In the genomic region with DNA sequence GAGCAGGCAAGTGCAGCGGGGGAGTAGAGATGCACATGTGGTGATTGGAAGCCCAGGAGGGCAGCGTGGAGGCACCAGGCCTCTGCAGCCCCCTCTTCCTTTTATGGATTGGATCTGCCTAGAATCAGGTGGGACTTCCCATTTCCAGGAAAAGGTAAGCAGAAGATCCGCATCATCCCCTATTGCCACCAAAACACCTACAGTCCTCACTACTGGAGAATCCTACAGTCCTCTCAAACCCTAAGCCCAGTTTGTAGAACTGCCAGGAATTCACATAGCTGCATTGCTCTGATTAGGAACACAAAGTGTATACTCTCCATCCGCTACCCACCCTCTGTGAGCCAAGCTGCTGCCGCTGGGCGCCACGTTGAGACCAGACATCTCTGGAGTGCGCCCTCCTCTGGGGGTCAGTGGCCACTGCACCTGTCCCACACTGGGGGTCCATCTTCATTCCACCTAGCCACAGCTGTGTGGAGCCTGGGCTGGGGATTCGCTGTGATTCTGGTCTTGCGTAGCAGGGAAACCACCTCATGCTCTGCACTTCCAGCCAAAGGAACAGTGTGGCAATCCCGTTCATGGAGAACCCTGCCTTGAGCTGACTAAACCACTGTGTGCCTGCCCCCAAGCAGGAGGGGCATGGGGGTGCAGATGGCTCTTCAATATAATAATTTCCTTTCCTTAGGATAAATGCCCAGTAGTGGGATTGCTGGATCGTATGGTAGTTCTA, we compare ENCODE assay signal across 13 cellular contexts.
DNase-seq lines count a peak whose midpoint lies in the region; ATAC-seq, FAIRE-seq and TF ChIP-seq lines count a peak whose summit lies in the region.
"Had no signal": no experiment of that assay in that cellular context is flagged by ENCODE, and none has a peak within 500 bp of the region (broad histone marks: within the 10 kb centered on the region; RNA-seq: fewer than 3 reads in every experiment).

No MANE protein-coding gene starts in this region.

- no peak overlapping the region for H3K27ac Mint-ChIP-seq in CD8-positive, alpha-beta T cell
- H3K27ac Mint-ChIP-seq: CD4-positive, alpha-beta memory T cell had no signal

- in situ Hi-C loops in brain microvascular endothelial cell (cut with HindIII; ENCODE audit: low pct_ligation_motif_present, low sequenced_read_pairs) = no loop called here

- H3K4me1 Mint-ChIP-seq in CD8-positive, alpha-beta T cell (ENCODE audit: low read depth) = no peaks in the 10 kb centered on the region
- H3K4me1 Mint-ChIP-seq: CD4-positive, alpha-beta memory T cell had no signal

- no peaks in the 10 kb centered on the region for H3K36me3 Mint-ChIP-seq in CD8-positive, alpha-beta T cell
- H3K36me3 Mint-ChIP-seq: CD4-positive, alpha-beta memory T cell had no signal

- peak; percentile 32 for FAIRE-seq in keratinocyte (lab: Jason Lieb, UNC)

- peak; percentile 43 for TF ChIP-seq CTCF in C4-2B (conservative IDR thresholded peaks at IDR 0.05)
- peak; percentile 62 for TF ChIP-seq CTCF in brain microvascular endothelial cell (IDR thresholded peaks at IDR 0.05; ENCODE audit: low read depth, low read length, missing control alignments)
- peak in 1 of 3 experiments; percentile 36 for TF ChIP-seq CTCF in keratinocyte (optimal IDR thresholded peaks at IDR 0.05 in 1 of 3, IDR thresholded peaks at IDR 0.05 in 1 of 3, conservative IDR thresholded peaks at IDR 0.05 in 1 of 3; ENCODE audit: extremely low read depth in 1 of 3, insufficient read depth in 2 of 3, low read length in 3 of 3)
- TF ChIP-seq CTCF in CD8-positive, alpha-beta T cell (IDR thresholded peaks at IDR 0.05) = no peak

- no peak overlapping the region for H3K4me2 ChIP-seq in keratinocyte (ENCODE audit: control insufficient read depth, extremely low read depth, insufficient read depth, low read depth, low read length)

- H3K4me3 Mint-ChIP-seq in CD8-positive, alpha-beta T cell = no peak overlapping the region

- intact Hi-C loops in CD8-positive, alpha-beta T cell (cut with DNase I, micrococcal nuclease) = no loop called here
- intact Hi-C loops in posterior vena cava (cut with DNase I) = no loop called here

- ATAC-seq in CD8-positive, alpha-beta T cell = no peak
- ATAC-seq: esophagus mucosa had no signal

- POLR2A ChIA-PET in CD8-positive, alpha-beta T cell (lab: Charles Lee) = no interaction called here

- H3K36me3 ChIP-seq in brain microvascular endothelial cell (replicated peaks) (no peaks in the 10 kb centered on the region), keratinocyte (ENCODE audit: control insufficient read depth in 2 of 2, extremely low read depth in 1 of 2, insufficient read depth in 2 of 2, low read length in 2 of 2) (no peaks in the 10 kb centered on the region)
- no peaks in the 10 kb centered on the region for H3K36me3 ChIP-seq in CD8-positive, alpha-beta T cell (ENCODE audit: insufficient read depth, low read length)
- H3K36me3 ChIP-seq: Peyer's patch, prostate gland had no signal

- H3K4me1 ChIP-seq in keratinocyte (ENCODE audit: control insufficient read depth, extremely low read depth, insufficient read depth, low read length) = no peaks in the 10 kb centered on the region
- no peaks in the 10 kb centered on the region for H3K4me1 ChIP-seq in CD8-positive, alpha-beta T cell (ENCODE audit: insufficient read depth, low read length)
- H3K4me1 ChIP-seq: Peyer's patch, prostate gland had no signal

- H3K9me1 ChIP-seq in keratinocyte (ENCODE audit: control insufficient read depth, extremely low read depth, insufficient read depth, low read length) = no peaks in the 10 kb centered on the region

- no peaks in the 10 kb centered on the region for H3K9me3 ChIP-seq in keratinocyte (ENCODE audit: control insufficient read depth, low read depth, low read length)
- peaks cover 6% of the 10 kb centered on the region for H3K9me3 ChIP-seq in CD8-positive, alpha-beta T cell (ENCODE audit: low read length)
- H3K9me3 ChIP-seq: Peyer's patch, prostate gland had no signal

- no peak overlapping the region for H2AFZ ChIP-seq in keratinocyte (ENCODE audit: control insufficient read depth, low read length)

- no peak overlapping the region for H3K4me3 ChIP-seq in brain microvascular endothelial cell (ENCODE audit: low read depth, low read length)
- no peak overlapping the region for H3K4me3 ChIP-seq in keratinocyte (ENCODE audit: control insufficient read depth in 2 of 3, extremely low read depth in 1 of 3, insufficient read depth in 2 of 3, low read depth in 1 of 3, low read length in 3 of 3)
- no peak overlapping the region for H3K4me3 ChIP-seq in CD8-positive, alpha-beta T cell (ENCODE audit: low read depth, low read length)
- H3K4me3 ChIP-seq: Peyer's patch, prostate gland had no signal

- dilution Hi-C loops in keratinocyte (cut with MboI; ENCODE audit: extremely low pct_ligation_motif_present, low sequenced_read_pairs) = no loop called here

- no peaks in the 10 kb centered on the region for H3K79me2 ChIP-seq in keratinocyte (ENCODE audit: control insufficient read depth, insufficient read depth, low read length)

- H3K27me3 Mint-ChIP-seq in CD8-positive, alpha-beta T cell (ENCODE audit: low read depth) = no peaks in the 10 kb centered on the region

- H3K27me3 ChIP-seq in brain microvascular endothelial cell (replicated peaks) = no peaks in the 10 kb centered on the region
- no peaks in the 10 kb centered on the region for H3K27me3 ChIP-seq in keratinocyte (ENCODE audit: control insufficient read depth, extremely low read depth, insufficient read depth, low read length)
- no peaks in the 10 kb centered on the region for H3K27me3 ChIP-seq in CD8-positive, alpha-beta T cell (ENCODE audit: insufficient read depth, low read length)
- H3K27me3 ChIP-seq: Peyer's patch had no signal

- H3K27ac ChIP-seq in C4-2B (no peak overlapping the region), brain microvascular endothelial cell (no peak overlapping the region), keratinocyte (ENCODE audit: control insufficient read depth, insufficient read depth, low read length) (no peak overlapping the region)
- no peak overlapping the region for H3K27ac ChIP-seq in CD8-positive, alpha-beta T cell (ENCODE audit: low read depth, low read length)
- H3K27ac ChIP-seq: Peyer's patch, prostate gland had no signal

- DNase-seq in LHCN-M2 (ENCODE audit: low read depth) (peak; percentile 44), brain microvascular endothelial cell (no peak), keratinocyte (ENCODE audit: low read depth, low spot score) (no peak), NOMO-1 treated with DMSO at 0.1 percent for 48 hours (lab: John Stamatoyannopoulos, UW; ENCODE audit: unreplicated experiment) (no peak), putamen (ENCODE audit: low spot score) (no peak), posterior vena cava (ENCODE audit: low spot score) (no peak)
- DNase-seq in CD8-positive, alpha-beta T cell = no peak
- DNase-seq: CD4-positive, alpha-beta memory T cell; NCI-H1694 treated with DMSO at 0.1 percent for 48 hours; Peyer's patch had no signal

- H3K9me3 Mint-ChIP-seq in CD8-positive, alpha-beta T cell = peaks cover 32% of the 10 kb centered on the region

- H3K9ac ChIP-seq in keratinocyte (ENCODE audit: control insufficient read depth, extremely low read depth, insufficient read depth, low read length) = no peak overlapping the region

- H4K20me1 ChIP-seq in keratinocyte (ENCODE audit: control insufficient read depth, extremely low read depth, insufficient read depth, low read length) = no peaks in the 10 kb centered on the region

- CTCF ChIA-PET in CD8-positive, alpha-beta T cell (lab: Charles Lee) = interaction anchor here (0.9 kb wide), 1 partner anchor 865 kb away, joined by 3 read pairs; no protein-coding TSS in a partner anchor
